10 cellular contexts compared by ENCODE assay signal in genomic region chr6:18596529-18596835, GRCh38.
DNase-seq lines count a peak whose midpoint lies in the region; ATAC-seq and TF ChIP-seq lines count a peak whose summit lies in the region.
"Had no signal": no experiment of that assay in that cellular context is flagged by ENCODE, and none has a peak within 500 bp of the region (broad histone marks: within the 10 kb centered on the region; RNA-seq: fewer than 3 reads in every experiment).

No MANE protein-coding gene starts in this region.

- H2AFZ ChIP-seq in OCI-LY7 (ENCODE audit: low read length) (no peak overlapping the region), hepatocyte (peak overlapping the region; percentile 10)

- no peaks in the 10 kb centered on the region for H3K9me3 ChIP-seq in CD4-positive, alpha-beta T cell (ENCODE audit: control insufficient read depth, low read length)
- H3K9me3 ChIP-seq in OCI-LY7 (ENCODE audit: low read length) = no peaks in the 10 kb centered on the region
- H3K9me3 ChIP-seq in hepatocyte (ENCODE audit: low read depth) = no peaks in the 10 kb centered on the region
- H3K9me3 ChIP-seq: BLaER1 had no signal

- peaks cover 46% of the 10 kb centered on the region for H3K27me3 Mint-ChIP-seq in CD4-positive, alpha-beta T cell

- no peak overlapping the region for H3K4me3 Mint-ChIP-seq in CD4-positive, alpha-beta T cell
- H3K4me3 Mint-ChIP-seq: nephron had no signal

- H3K4me1 ChIP-seq in OCI-LY7 (ENCODE audit: insufficient read depth, low read length, poor library complexity, severe bottlenecking) (no peaks in the 10 kb centered on the region), hepatocyte (ENCODE audit: insufficient read depth) (no peaks in the 10 kb centered on the region)

- ATAC-seq in CD4-positive, alpha-beta T cell (ENCODE audit: poor library complexity) = no peak
- peak; percentile 22 for ATAC-seq in GM21423 (IDR thresholded peaks at IDR 0.05; ENCODE audit: unreplicated experiment)
- ATAC-seq in HG03469 (IDR thresholded peaks at IDR 0.05; ENCODE audit: unreplicated experiment) = no peak
- ATAC-seq in activated CD4-positive, CD25-positive, alpha-beta regulatory T cell treated with anti-CD3 and anti-CD28 coated beads, Interleukin-2, amount 50 U/mL, for 24 hours = no peak

- no peak overlapping the region for H3K27ac ChIP-seq in CD4-positive, alpha-beta T cell (ENCODE audit: low read depth, low read length)
- no peak overlapping the region for H3K27ac ChIP-seq in OCI-LY7 (ENCODE audit: low read depth, low read length, poor library complexity, severe bottlenecking)
- no peak overlapping the region for H3K27ac ChIP-seq in hepatocyte
- H3K27ac ChIP-seq: BLaER1 had no signal

- DNase-seq in CD4-positive, alpha-beta T cell = no peak
- no peak for DNase-seq in OCI-LY7 (ENCODE audit: low spot score)
- DNase-seq in hepatocyte (ENCODE audit: low spot score) = no peak
- DNase-seq in stimulated activated CD4-positive, alpha-beta T cell treated with anti-CD3 and anti-CD28 coated beads, Interleukin-2, amount 100 ng/mL, for 48 hours = no peak
- DNase-seq in NOMO-1 (lab: John Stamatoyannopoulos, UW; ENCODE audit: unreplicated experiment in 2 of 2) = no peak

- no peaks in the 10 kb centered on the region for H4K20me1 ChIP-seq in OCI-LY7 (ENCODE audit: insufficient read depth, low read length)
- H4K20me1 ChIP-seq in hepatocyte (ENCODE audit: insufficient read depth, poor library complexity, severe bottlenecking) = no peaks in the 10 kb centered on the region
- H4K20me1 ChIP-seq: BLaER1 had no signal

- intact Hi-C loops in CD4-positive, alpha-beta T cell (cut with DNase I, micrococcal nuclease) = loop anchor here in 1 of 2 experiments (5.0 kb wide), 1 partner anchor 1461 kb away; no protein-coding TSS in a partner anchor
- intact Hi-C loops in OCI-LY7 (cut with micrococcal nuclease; ENCODE audit: unreplicated experiment) = loop anchor here (1.0 to 10.0 kb wide), 2 partner anchors 227 to 1458 kb away; no protein-coding TSS in a partner anchor

- H3K9me2 ChIP-seq in OCI-LY7 (ENCODE audit: insufficient read depth, low read length) (no peaks in the 10 kb centered on the region), hepatocyte (replicated peaks; ENCODE audit: insufficient read depth) (no peaks in the 10 kb centered on the region)

- H3K9me3 Mint-ChIP-seq in CD4-positive, alpha-beta T cell = no peaks in the 10 kb centered on the region
- H3K9me3 Mint-ChIP-seq: nephron had no signal

- no peaks in the 10 kb centered on the region for H3K36me3 ChIP-seq in OCI-LY7 (ENCODE audit: insufficient read depth, low read length)
- no peaks in the 10 kb centered on the region for H3K36me3 ChIP-seq in hepatocyte (replicated peaks; ENCODE audit: insufficient read depth, low read depth)
- H3K36me3 ChIP-seq: BLaER1 had no signal

- no peaks in the 10 kb centered on the region for H3K4me1 Mint-ChIP-seq in CD4-positive, alpha-beta T cell (ENCODE audit: low read depth)

- H3K4me2 ChIP-seq in OCI-LY7 (ENCODE audit: low read length) (no peak overlapping the region), hepatocyte (peak overlapping the region; percentile 29)
- H3K4me2 ChIP-seq: BLaER1 had no signal

- POLR2A ChIA-PET in CD4-positive, alpha-beta T cell (lab: Charles Lee) = no interaction called here
- POLR2A ChIA-PET in OCI-LY7 (lab: Charles Lee) = interaction anchor here (0.8 kb wide), 1 partner anchor 56 kb away, joined by 3 read pairs; no protein-coding TSS in a partner anchor

- no peak overlapping the region for H3K27ac Mint-ChIP-seq in CD4-positive, alpha-beta T cell

- no peaks in the 10 kb centered on the region for H3K36me3 Mint-ChIP-seq in CD4-positive, alpha-beta T cell (ENCODE audit: low read depth)

- H3K79me2 ChIP-seq in OCI-LY7 (ENCODE audit: insufficient read depth, low read depth, low read length) (no peaks in the 10 kb centered on the region), hepatocyte (no peaks in the 10 kb centered on the region)

- peaks cover 2% of the 10 kb centered on the region for H3K27me3 ChIP-seq in CD4-positive, alpha-beta T cell (ENCODE audit: control insufficient read depth, insufficient read depth, low read length)
- no peaks in the 10 kb centered on the region for H3K27me3 ChIP-seq in hepatocyte
- H3K27me3 ChIP-seq: BLaER1 had no signal

- H3K4me3 ChIP-seq in OCI-LY7 (ENCODE audit: low read depth, low read length, poor library complexity, severe bottlenecking) (no peak overlapping the region), hepatocyte (no peak overlapping the region)
- H3K4me3 ChIP-seq: BLaER1 had no signal

- CTCF ChIA-PET in CD4-positive, alpha-beta T cell (lab: Charles Lee) = interaction anchor here (1.1 kb wide), 1 partner anchor 8 kb away, joined by 3 read pairs; no protein-coding TSS in a partner anchor
- CTCF ChIA-PET in OCI-LY7 (lab: Charles Lee; ENCODE audit: unreplicated experiment) = no interaction called here

- BruUV-seq in OCI-LY7 (replicated peaks; lab: Mats Ljungman, UMichigan) = no TSS peak

- peak; percentile 66 for TF ChIP-seq CTCF in CD4-positive, alpha-beta T cell (IDR thresholded peaks at IDR 0.05)
- peak; percentile 62 for TF ChIP-seq CTCF in OCI-LY7 (conservative IDR thresholded peaks at IDR 0.05; ENCODE audit: low read length)
- no peak for TF ChIP-seq CTCF in hepatocyte (IDR thresholded peaks at IDR 0.05; ENCODE audit: poor library complexity)
